Comparison of ENCODE assay signal across 20 cellular contexts in genomic region chr4:7766086-7766485, GRCh38.
DNase-seq lines count a peak whose midpoint lies in the region; ATAC-seq and TF ChIP-seq lines count a peak whose summit lies in the region.
"Had no signal": no experiment of that assay in that cellular context is flagged by ENCODE, and none has a peak within 500 bp of the region (broad histone marks: within the 10 kb centered on the region; RNA-seq: fewer than 3 reads in every experiment).

No MANE protein-coding gene starts in this region.

- peaks cover 8% of the 10 kb centered on the region for H3K36me3 Mint-ChIP-seq in glutamatergic neuron (ENCODE audit: unreplicated experiment)

- H3K4me3 ChIP-seq in heart right ventricle (no peak overlapping the region), spleen (no peak overlapping the region)
- H3K4me3 ChIP-seq: K562, MG63 had no signal

- H3K9me3 Mint-ChIP-seq in glutamatergic neuron (ENCODE audit: unreplicated experiment): peaks cover 79% of the 10 kb centered on the region

- intact Hi-C loops in left cardiac atrium (cut with DNase I): no loop called here
- intact Hi-C loops in heart right ventricle (cut with DNase I): loop anchor here in 1 of 10 donors (2.0 kb wide), 1 partner anchor 35 kb away; no protein-coding TSS in a partner anchor
- intact Hi-C loops in spleen (cut with DNase I; ENCODE audit: low total_unique reads): no loop called here

- no peak for TF ChIP-seq POLR2A in spleen (IDR thresholded peaks at IDR 0.05)

- peaks cover 68% of the 10 kb centered on the region for H3K27me3 Mint-ChIP-seq in glutamatergic neuron (ENCODE audit: unreplicated experiment)

- H3K27ac ChIP-seq in heart right ventricle (no peak overlapping the region), spleen (no peak overlapping the region)

- H3K9me3 ChIP-seq in heart right ventricle (no peaks in the 10 kb centered on the region), spleen (no peaks in the 10 kb centered on the region)
- H3K9me3 ChIP-seq: MG63 had no signal

- H3K27me3 ChIP-seq in heart right ventricle (no peaks in the 10 kb centered on the region), spleen (replicated peaks in 1 of 7) (no peaks in the 10 kb centered on the region)
- H3K27me3 ChIP-seq: MG63 had no signal

- peaks cover 49% of the 10 kb centered on the region for H3K4me1 Mint-ChIP-seq in glutamatergic neuron (ENCODE audit: low read depth, unreplicated experiment)

- peaks cover 0 to 83% (median 4%) of the 10 kb centered on the region in 9 donors for H3K36me3 ChIP-seq in heart right ventricle
- H3K36me3 ChIP-seq in spleen: peaks cover 0 to 85% (median 29%) of the 10 kb centered on the region in 6 donors

- WGBS in heart right ventricle, 2 donors: 87 to 88% methylated on average over 11 of the region's 11 CpGs
- WGBS in spleen, 5 donors: 85 to 90% (median 88%) methylated on average over 11 of the region's 11 CpGs

- peak overlapping the region; percentile 48 for H3K27ac Mint-ChIP-seq in glutamatergic neuron (ENCODE audit: unreplicated experiment)

- in situ Hi-C loops in SK-MEL-5 (cut with HindIII; ENCODE audit: low pct_unique_long_range_greater_than_20kb, low sequenced_read_pairs): no loop called here

- no peak for TF ChIP-seq CTCF in heart right ventricle (IDR thresholded peaks at IDR 0.05)
- TF ChIP-seq CTCF in glutamatergic neuron (IDR thresholded peaks at IDR 0.05; ENCODE audit: partially characterized antibody, unreplicated experiment): no peak
- TF ChIP-seq CTCF in spleen (IDR thresholded peaks at IDR 0.05 in 8 of 11, conservative IDR thresholded peaks at IDR 0.05 in 3 of 11): no peak

- H3K4me1 ChIP-seq in heart right ventricle (peaks cover 0 to 8% (median 0%) of the 10 kb centered on the region in 9 donors), spleen (peaks cover 0 to 15% (median 0%) of the 10 kb centered on the region in 6 donors)

- DNase-seq in left cardiac atrium (peak; percentile 12), heart right ventricle (no peak), SK-MEL-5 (ENCODE audit: low read depth, low spot score) (peak; percentile 7), glutamatergic neuron (peak; percentile 4), spleen (peak; percentile 54), ecto neural progenitor cell (ENCODE audit: low spot score) (no peak)
- DNase-seq: AML-193, DMS53, GDM1, MG63, NCI-H1417, NCI-H187, NCI-H446, NCI-H526, OCI-M1, RPMI8226, SIG-M5 had no signal

- ATAC-seq in left cardiac atrium (no peak), heart right ventricle (no peak), GM21529 (IDR thresholded peaks at IDR 0.05; ENCODE audit: unreplicated experiment) (no peak), HG03039 (IDR thresholded peaks at IDR 0.05; ENCODE audit: unreplicated experiment) (no peak)
- ATAC-seq: K562 had no signal

- no peak overlapping the region for H3K4me3 Mint-ChIP-seq in glutamatergic neuron (ENCODE audit: unreplicated experiment)

Comparison
In these comparisons a context has a peak if more than half of its experiments do, and no peak if none do; other contexts are left out.
1. DNase-seq: peak in left cardiac atrium (single experiment), SK-MEL-5 (single experiment), glutamatergic neuron (single experiment) and spleen (single experiment); none in heart right ventricle (0 of 2) and ecto neural progenitor cell (single experiment).